Comparison of ENCODE assay signal across 12 cellular contexts in the genomic region with DNA sequence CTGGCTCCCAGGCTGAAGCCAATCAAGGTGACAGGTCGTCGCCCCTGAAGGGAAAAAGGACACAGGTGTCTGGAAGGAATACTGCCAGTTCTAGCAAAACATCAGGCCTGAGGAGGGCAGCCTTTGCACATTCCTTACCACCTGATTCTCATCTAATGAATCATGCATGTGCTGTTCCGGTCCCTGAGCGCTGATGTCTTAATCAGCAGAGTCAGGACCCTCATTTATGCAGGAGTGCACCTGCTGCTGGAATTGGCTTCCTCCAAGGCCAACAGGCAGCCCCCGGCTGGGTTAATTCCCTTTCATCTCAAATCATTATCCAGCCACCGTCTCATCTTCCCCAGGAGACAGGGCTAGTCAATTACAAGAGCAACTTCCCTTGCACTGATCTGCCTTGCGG.
A peak's percentile ranks its signal among the peaks of the same experiment; 100 is the strongest.
DNase-seq lines count a peak whose midpoint lies in the region; ATAC-seq and FAIRE-seq lines count a peak whose summit lies in the region.
"Had no signal": no experiment of that assay in that cellular context is flagged by ENCODE, and none has a peak within 500 bp of the region (broad histone marks: within the 10 kb centered on the region; RNA-seq: fewer than 3 reads in every experiment).

No MANE protein-coding gene starts in this region.

- no peaks in the 10 kb centered on the region for H3K36me3 ChIP-seq in neuronal stem cell (replicated peaks in 1 of 2; ENCODE audit: control insufficient read depth in 2 of 2, insufficient read depth in 2 of 2, low read length in 2 of 2)
- H3K36me3 ChIP-seq: BE2C had no signal

- peak; percentile 76 for DNase-seq in ACHN
- peak; percentile 68 for DNase-seq in HTR-8/SVneo (ENCODE audit: insufficient read length, low spot score)
- peak; percentile 64 for DNase-seq in astrocyte of the hippocampus (ENCODE audit: low read depth, low spot score)
- DNase-seq in kidney glomerular epithelial cell (lab: John Stamatoyannopoulos, UW): peak; percentile 63
- DNase-seq in AML-193 (lab: John Stamatoyannopoulos, UW): no peak
- no peak for DNase-seq in neuronal stem cell (ENCODE audit: low spot score)
- no peak for DNase-seq in activated T-cell treated with anti-CD3 and anti-CD28 coated beads, Interleukin-2, amount 50 U/mL, for 48 hours
- DNase-seq: activated T-cell treated with anti-CD3 and anti-CD28 coated beads, Interleukin-2, amount 50 U/mL, for 72 hours; BE2C; OCI-M1 had no signal

- H4K8ac ChIP-seq in neuronal stem cell (ENCODE audit: low read depth, low read length): no peak overlapping the region

- H3K27me3 ChIP-seq in neuronal stem cell (ENCODE audit: control insufficient read depth in 3 of 3, insufficient read depth in 3 of 3, low read depth in 1 of 3, low read length in 3 of 3): peaks cover 0 to 83% (median 0%) of the 10 kb centered on the region in 3 experiments
- H3K27me3 ChIP-seq: BE2C had no signal

- in situ Hi-C loops in ACHN (cut with HindIII; ENCODE audit: low pct_ligation_motif_present, low pct_unique_long_range_greater_than_20kb, low sequenced_read_pairs): no loop called here

- H2BK120ac ChIP-seq in neuronal stem cell (ENCODE audit: low read depth, low read length): no peak overlapping the region

- no peak overlapping the region for H4K91ac ChIP-seq in neuronal stem cell (ENCODE audit: low read depth, low read length, poor library complexity)

- no peak overlapping the region for H3K4me2 ChIP-seq in neuronal stem cell (ENCODE audit: insufficient read depth, low read length, poor library complexity, severe bottlenecking)

- no peak overlapping the region for H3K4ac ChIP-seq in neuronal stem cell (ENCODE audit: low read length)

- H3K4me3 ChIP-seq in neuronal stem cell (ENCODE audit: low read length in 2 of 2): no peak overlapping the region

- H3K18ac ChIP-seq in neuronal stem cell (ENCODE audit: low read length): no peak overlapping the region

- H2BK15ac ChIP-seq in neuronal stem cell (ENCODE audit: low read length): no peak overlapping the region

- H2AFZ ChIP-seq in neuronal stem cell (ENCODE audit: low read length): no peak overlapping the region

- H3K23ac ChIP-seq in neuronal stem cell (ENCODE audit: low read depth, low read length, poor library complexity): no peak overlapping the region

- H3K79me1 ChIP-seq in neuronal stem cell (ENCODE audit: low read depth, low read length): no peaks in the 10 kb centered on the region

- peak; percentile 44 for FAIRE-seq in HTR-8/SVneo (lab: Jason Lieb, UNC)
- FAIRE-seq: colon had no signal

- H2BK12ac ChIP-seq in neuronal stem cell (ENCODE audit: low read length): no peak overlapping the region

- H3K14ac ChIP-seq in neuronal stem cell (ENCODE audit: low read length): no peak overlapping the region

- H2AK5ac ChIP-seq in neuronal stem cell (ENCODE audit: low read depth, low read length): no peak overlapping the region

- no peak overlapping the region for H3K9ac ChIP-seq in neuronal stem cell (ENCODE audit: low read depth, low read length, poor library complexity)

- WGBS in neuronal stem cell (ENCODE audit: extremely low coverage in 2 of 2, insufficient read length in 2 of 2, insufficient replicate concordance in 1 of 2), 2 donors: no CpG with 5 or more reads among the region's 7 CpGs

- ATAC-seq in GM19395 (IDR thresholded peaks at IDR 0.05; ENCODE audit: unreplicated experiment): no peak
- ATAC-seq: activated T-cell treated with anti-CD3 and anti-CD28 coated beads, Interleukin-2, amount 50 U/mL, for 72 hours had no signal

- H3K4me1 ChIP-seq in neuronal stem cell (ENCODE audit: control insufficient read depth in 2 of 2, insufficient read depth in 1 of 2, low read depth in 1 of 2, low read length in 2 of 2): peaks cover 2 to 3% of the 10 kb centered on the region in 2 donors
- H3K4me1 ChIP-seq: BE2C had no signal

- no peak overlapping the region for H2BK5ac ChIP-seq in neuronal stem cell (ENCODE audit: low read length)

- H3K9me3 ChIP-seq in neuronal stem cell (replicated peaks in 1 of 2; ENCODE audit: control insufficient read depth in 2 of 2, insufficient read depth in 1 of 2, low read depth in 1 of 2, low read length in 2 of 2): no peaks in the 10 kb centered on the region
- H3K9me3 ChIP-seq: BE2C had no signal

- H3K27ac ChIP-seq in neuronal stem cell (replicated peaks; ENCODE audit: low read length): no peak overlapping the region

Comparison
In these comparisons a context has a peak if more than half of its experiments do, and no peak if none do; other contexts are left out.
1. DNase-seq: peak in ACHN (single experiment), HTR-8/SVneo (single experiment), astrocyte of the hippocampus (single experiment) and kidney glomerular epithelial cell (single experiment); none in AML-193 (0 of 2), neuronal stem cell (single experiment) and activated T-cell treated with anti-CD3 and anti-CD28 coated beads, Interleukin-2, amount 50 U/mL, for 48 hours (0 of 2).